Comparison of ENCODE assay signal across 21 cellular contexts in the genomic region with DNA sequence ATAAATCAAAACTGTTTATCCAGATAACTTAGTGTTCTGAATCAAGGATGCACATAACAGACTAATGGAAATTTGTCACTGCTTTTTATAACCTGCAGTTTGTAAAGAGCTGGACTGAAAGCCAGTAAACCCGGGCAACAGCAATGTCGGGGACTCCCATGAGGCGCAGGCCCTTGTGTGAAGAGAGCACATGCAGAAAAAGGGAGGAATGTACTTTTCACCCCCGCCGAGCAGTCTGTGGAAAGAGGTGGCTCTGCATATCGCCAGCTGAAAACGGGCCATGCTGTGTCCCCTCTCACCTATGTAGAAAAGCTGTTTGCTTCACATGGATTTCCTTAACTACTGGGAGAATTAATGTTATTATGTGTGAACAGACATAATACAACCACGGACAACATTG.
DNase-seq lines count a peak whose midpoint lies in the region; ATAC-seq, FAIRE-seq and TF ChIP-seq lines count a peak whose summit lies in the region.
"Had no signal": no experiment of that assay in that cellular context is flagged by ENCODE, and none has a peak within 500 bp of the region (broad histone marks: within the 10 kb centered on the region; RNA-seq: fewer than 3 reads in every experiment).

No MANE protein-coding gene starts in this region.

- H2AFZ ChIP-seq in H1 (ENCODE audit: low read length) = no peak overlapping the region

- H4K8ac ChIP-seq in H1 (ENCODE audit: extremely low read depth, insufficient read depth, low read length) = no peak overlapping the region

- TF ChIP-seq EP300 in H1 (IDR thresholded peaks at IDR 0.05; ENCODE audit: borderline replicate concordance in 1 of 2, low read depth in 2 of 2, low read length in 2 of 2) = no peak

- H3K23ac ChIP-seq in H1 (ENCODE audit: insufficient read length) = no peak overlapping the region

- no peak overlapping the region for H3K4me3 Mint-ChIP-seq in nephron progenitor cell
- H3K4me3 Mint-ChIP-seq: B cell; CD4-positive, alpha-beta T cell; CD8-positive, alpha-beta T cell had no signal

- CTCF ChIA-PET in H1 (lab: Charles Lee; ENCODE audit: partially characterized antibody) = interaction anchor here (0.5 to 0.8 kb wide), 4 partner anchors 103 to 832 kb away, joined by 3 to 4 read pairs (median 3); no protein-coding TSS in a partner anchor

- peak overlapping the region; percentile 59 for H3K27ac Mint-ChIP-seq in nephron progenitor cell
- H3K27ac Mint-ChIP-seq in activated naive CD4-positive, alpha-beta T cell treated with anti-CD3 and anti-CD28 coated beads, Interleukin-2, amount 50 U/mL, for 72 hours = no peak overlapping the region
- H3K27ac Mint-ChIP-seq: B cell; CD4-positive, alpha-beta T cell; CD8-positive, alpha-beta T cell had no signal

- POLR2A ChIA-PET in H1 (lab: Charles Lee; ENCODE audit: partially characterized antibody) = interaction anchor here (0.7 kb wide), 1 partner anchor 10 kb away, joined by 3 read pairs; no protein-coding TSS in a partner anchor

- DNase-seq in left ventricle myocardium superior (peak; percentile 21), heart right ventricle (no peak), H1 (ENCODE audit: low read depth in 1 of 2, low spot score in 2 of 2) (no peak), nephron progenitor cell (no peak)
- no peak for DNase-seq in activated naive CD4-positive, alpha-beta T cell treated with anti-CD3 and anti-CD28 coated beads, Interleukin-2, amount 50 U/mL, for 72 hours (ENCODE audit: low spot score in 2 of 2)
- DNase-seq: AML-193; Caco-2; Calu3; CD4-positive, alpha-beta T cell; CD8-positive, alpha-beta T cell; DMS79 treated with DMSO at 0.1 percent for 48 hours; GF-D8 had no signal

- no peaks in the 10 kb centered on the region for H4K20me1 ChIP-seq in H1 (replicated peaks in 1 of 2; ENCODE audit: control insufficient read depth in 1 of 2, insufficient read depth in 2 of 2, low read length in 2 of 2)
- H4K20me1 ChIP-seq: BLaER1 treated with 17β-estradiol and CSF1 and Interleukin-3, amounts not matched to agents 10 nM and 100 nM had no signal

- no peaks in the 10 kb centered on the region for H3K23me2 ChIP-seq in H1 (ENCODE audit: low read depth, low read length)

- H3K4me1 ChIP-seq in heart right ventricle (peaks cover 0 to 6% (median 0%) of the 10 kb centered on the region in 9 donors), H1 (replicated peaks in 1 of 4; ENCODE audit: control insufficient read depth in 3 of 4, insufficient read depth in 4 of 4, low read length in 3 of 4) (peaks cover 0 to 4% (median 1%) of the 10 kb centered on the region in 4 experiments; a peak in 3 of 7 replicates)
- H3K4me1 ChIP-seq: A549, Caco-2 had no signal

- H3K36me3 ChIP-seq in heart right ventricle = peaks cover 0 to 32% (median 0%) of the 10 kb centered on the region in 9 donors
- no peaks in the 10 kb centered on the region; a peak in 1 of 8 replicates for H3K36me3 ChIP-seq in H1 (ENCODE audit: control insufficient read depth in 2 of 4, insufficient read depth in 4 of 4, low read length in 3 of 4)
- H3K36me3 ChIP-seq: BLaER1 treated with 17β-estradiol and CSF1 and Interleukin-3, amounts not matched to agents 10 nM and 100 nM had no signal

- no peak overlapping the region for H2BK15ac ChIP-seq in H1 (ENCODE audit: low read length)

- no peak overlapping the region for H3K14ac ChIP-seq in H1 (ENCODE audit: insufficient read length)

- no peak overlapping the region for H3K4me2 ChIP-seq in H1 (ENCODE audit: insufficient read depth in 1 of 2, low read depth in 2 of 2, low read length in 2 of 2)
- H3K4me2 ChIP-seq: A549; BLaER1 treated with 17β-estradiol and CSF1 and Interleukin-3, amounts not matched to agents 10 nM and 100 nM had no signal

- no peak for TF ChIP-seq POLR2A in H1 (IDR thresholded peaks at IDR 0.05; ENCODE audit: control extremely low read depth in 1 of 2, low read depth in 2 of 2, low read length in 2 of 2)

- peaks cover 91% of the 10 kb centered on the region for H3K36me3 Mint-ChIP-seq in nephron progenitor cell (ENCODE audit: low read depth)
- no peaks in the 10 kb centered on the region for H3K36me3 Mint-ChIP-seq in activated naive CD4-positive, alpha-beta T cell treated with anti-CD3 and anti-CD28 coated beads, Interleukin-2, amount 50 U/mL, for 72 hours
- H3K36me3 Mint-ChIP-seq: CD8-positive, alpha-beta T cell had no signal

- no peak overlapping the region for H3K4ac ChIP-seq in H1 (replicated peaks; ENCODE audit: insufficient read length, low read depth, low read length)

- H3K9me3 ChIP-seq in heart right ventricle = no peaks in the 10 kb centered on the region
- no peaks in the 10 kb centered on the region for H3K9me3 ChIP-seq in H1 (ENCODE audit: insufficient read depth in 2 of 2, low read depth in 1 of 2, low read length in 1 of 2)
- H3K9me3 ChIP-seq: A549; BLaER1 treated with 17β-estradiol and CSF1 and Interleukin-3, amounts not matched to agents 10 nM and 100 nM; Caco-2 had no signal

- no peak overlapping the region for H3K4me3 ChIP-seq in heart right ventricle
- no peak overlapping the region for H3K4me3 ChIP-seq in H1 (ENCODE audit: extremely low read depth in 1 of 4, insufficient read depth in 2 of 4, low read depth in 3 of 4, low read length in 4 of 4)
- H3K4me3 ChIP-seq: A549; BLaER1 treated with 17β-estradiol and CSF1 and Interleukin-3, amounts not matched to agents 10 nM and 100 nM had no signal

- no peak overlapping the region for H2BK5ac ChIP-seq in H1 (ENCODE audit: low read depth, low read length)

- 63 to 67% methylated on average over 8 of the region's 8 CpGs for WGBS in heart right ventricle, 2 donors
- 75% methylated on average over 8 of the region's 8 CpGs; no CpG with 5 or more reads in 1 of the 2 experiments for WGBS in H1 (ENCODE audit: extremely low coverage in 1 of 2, insufficient coverage in 1 of 2, insufficient read length in 1 of 2, insufficient replicate concordance in 2 of 2, low coverage in 1 of 2, low lambda C conversion rate in 2 of 2, missing lambda C conversion rate in 1 of 2), 2 experiments

- H3K27ac ChIP-seq in heart right ventricle (no peak overlapping the region), H1 (ENCODE audit: low read depth, low read length) (no peak overlapping the region)
- H3K27ac ChIP-seq: 22Rv1; A549; BLaER1 treated with 17β-estradiol and CSF1 and Interleukin-3, amounts not matched to agents 10 nM and 100 nM; C4-2B had no signal

- H3K4me1 Mint-ChIP-seq in nephron progenitor cell = peaks cover 50% of the 10 kb centered on the region
- H3K4me1 Mint-ChIP-seq: B cell had no signal

- H3K9me3 Mint-ChIP-seq in nephron progenitor cell = no peaks in the 10 kb centered on the region
- no peaks in the 10 kb centered on the region for H3K9me3 Mint-ChIP-seq in activated naive CD4-positive, alpha-beta T cell treated with anti-CD3 and anti-CD28 coated beads, Interleukin-2, amount 50 U/mL, for 72 hours
- H3K9me3 Mint-ChIP-seq: CD4-positive, alpha-beta T cell; CD8-positive, alpha-beta T cell had no signal

- no peak overlapping the region for H2BK120ac ChIP-seq in H1 (replicated peaks; ENCODE audit: low read depth, low read length)

- H4K91ac ChIP-seq in H1 (replicated peaks; ENCODE audit: insufficient read length, low read length) = no peak overlapping the region

- H3K27me3 Mint-ChIP-seq in nephron progenitor cell (ENCODE audit: low read depth, poor library complexity) = no peaks in the 10 kb centered on the region
- H3K27me3 Mint-ChIP-seq: B cell; CD4-positive, alpha-beta T cell had no signal

- no peak for FAIRE-seq in H1 (lab: Jason Lieb, UNC)
- FAIRE-seq: A549, G401.6, GM12891 had no signal

- intact Hi-C loops in left ventricle myocardium superior (cut with micrococcal nuclease) (no loop called here), heart right ventricle (cut with DNase I) (no loop called here)

- H3K18ac ChIP-seq in H1 (ENCODE audit: extremely low read depth, low read length) = no peak overlapping the region

- no peak overlapping the region for H2BK12ac ChIP-seq in H1 (ENCODE audit: low read depth, low read length)

- no peak overlapping the region for H2AK5ac ChIP-seq in H1 (ENCODE audit: low read depth, low read length)

- no peak overlapping the region for H2BK20ac ChIP-seq in H1 (ENCODE audit: low read length)

- no peak for TF ChIP-seq CTCF in heart right ventricle (IDR thresholded peaks at IDR 0.05)
- no peak for TF ChIP-seq CTCF in H1 (IDR thresholded peaks at IDR 0.05; ENCODE audit: control extremely low read depth in 1 of 3, insufficient read depth in 1 of 3, low read depth in 1 of 3, low read length in 3 of 3)
- TF ChIP-seq CTCF in nephron progenitor cell (IDR thresholded peaks at IDR 0.05) = no peak

- H3K79me1 ChIP-seq in H1 (ENCODE audit: low read depth, low read length) = no peaks in the 10 kb centered on the region

- no peak overlapping the region for H3K56ac ChIP-seq in H1 (replicated peaks; ENCODE audit: insufficient read length, low read depth, low read length)

- peak overlapping the region in 1 of 4 experiments; percentile 8; a peak in 2 of 7 replicates for H3K9ac ChIP-seq in H1 (replicated peaks in 1 of 4; ENCODE audit: extremely low read depth in 1 of 4, low read depth in 3 of 4, low read length in 3 of 4)
- H3K9ac ChIP-seq: BLaER1 treated with 17β-estradiol and CSF1 and Interleukin-3, amounts not matched to agents 10 nM and 100 nM had no signal

- no peak for TF ChIP-seq RAD21 in H1 (IDR thresholded peaks at IDR 0.05 in 1 of 2, conservative IDR thresholded peaks at IDR 0.05 in 1 of 2; ENCODE audit: low read depth in 2 of 2, low read length in 2 of 2)

- H3K27me3 ChIP-seq in heart right ventricle (no peaks in the 10 kb centered on the region), H1 (replicated peaks in 1 of 4; ENCODE audit: control insufficient read depth in 3 of 4, extremely low read depth in 1 of 4, insufficient read depth in 3 of 4, low read length in 3 of 4) (no peaks in the 10 kb centered on the region)
- H3K27me3 ChIP-seq: BLaER1 treated with 17β-estradiol and CSF1 and Interleukin-3, amounts not matched to agents 10 nM and 100 nM had no signal

- H4K5ac ChIP-seq in H1 (ENCODE audit: insufficient read length, low read depth, low read length) = no peak overlapping the region

- H3K79me2 ChIP-seq in H1 (ENCODE audit: control insufficient read depth in 1 of 2, insufficient read depth in 2 of 2, low read length in 2 of 2) = no peaks in the 10 kb centered on the region

- ATAC-seq in left ventricle myocardium superior = peak; percentile 60
- no peak for ATAC-seq in heart right ventricle
- ATAC-seq in activated naive CD4-positive, alpha-beta T cell treated with anti-CD3 and anti-CD28 coated beads, Interleukin-2, amount 50 U/mL, for 72 hours = no peak
- ATAC-seq in HG02870 (IDR thresholded peaks at IDR 0.05; ENCODE audit: unreplicated experiment) = no peak
- no peak for ATAC-seq in GM19023 (IDR thresholded peaks at IDR 0.05; ENCODE audit: unreplicated experiment)
- ATAC-seq: A549; CD8-positive, alpha-beta T cell had no signal

TF ChIP-seq in H1, 55 proteins besides CTCF, POLR2A, EP300 and RAD21 (continues in another document):
- TF ChIP-seq, protein P1, sequence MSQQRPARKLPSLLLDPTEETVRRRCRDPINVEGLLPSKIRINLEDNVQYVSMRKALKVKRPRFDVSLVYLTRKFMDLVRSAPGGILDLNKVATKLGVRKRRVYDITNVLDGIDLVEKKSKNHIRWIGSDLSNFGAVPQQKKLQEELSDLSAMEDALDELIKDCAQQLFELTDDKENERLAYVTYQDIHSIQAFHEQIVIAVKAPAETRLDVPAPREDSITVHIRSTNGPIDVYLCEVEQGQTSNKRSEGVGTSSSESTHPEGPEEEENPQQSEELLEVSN (IDR thresholded peaks at IDR 0.05) = peak; percentile 28; the same call in 1 of the 2 replicates
- TF ChIP-seq KDM4A (IDR thresholded peaks at IDR 0.05; ENCODE audit: low read depth, low read length, severe bottlenecking) = no peak
